In the genomic region with DNA sequence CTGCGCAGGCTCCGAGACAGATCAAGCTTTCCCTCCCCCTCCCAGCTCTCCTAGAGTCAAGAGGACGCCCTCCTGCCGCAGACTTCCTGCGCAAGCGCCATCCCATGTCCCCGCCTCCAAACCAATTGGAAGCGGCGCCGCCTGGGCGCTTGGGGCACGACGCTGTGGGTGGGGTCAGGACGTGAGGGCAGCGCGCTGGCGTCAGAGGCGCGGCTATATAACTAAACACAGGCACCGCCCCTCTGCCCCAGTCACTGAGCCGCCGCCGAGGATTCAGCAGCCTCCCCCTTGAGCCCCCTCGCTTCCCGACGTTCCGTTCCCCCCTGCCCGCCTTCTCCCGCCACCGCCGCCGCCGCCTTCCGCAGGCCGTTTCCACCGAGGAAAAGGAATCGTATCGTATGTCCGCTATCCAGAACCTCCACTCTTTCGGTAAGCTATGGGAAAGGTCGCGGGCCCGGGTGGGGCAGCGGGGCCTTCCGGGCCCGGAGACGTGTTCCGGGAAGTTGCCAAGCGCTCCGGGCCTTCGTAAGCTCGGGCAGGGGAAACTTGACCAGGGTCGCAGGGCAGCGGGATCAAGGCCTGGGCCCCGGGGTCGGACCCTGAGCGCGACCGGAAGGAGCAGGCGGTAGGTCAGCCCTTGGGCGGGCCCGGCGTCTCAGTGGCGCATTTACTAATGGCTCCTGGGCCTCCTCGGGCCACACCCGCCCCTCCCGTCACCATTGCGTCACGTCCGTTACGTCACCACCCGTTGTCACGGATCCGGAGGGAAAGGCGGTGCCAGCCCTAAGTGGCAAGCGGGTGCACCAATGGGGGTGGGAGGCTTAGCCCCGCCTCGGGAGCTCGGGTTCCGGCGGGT, we compare ENCODE assay signal across 8 cellular contexts. TPM values are rescaled to one million over a fixed set of nuclear protein-coding genes. Genes with fewer than 3 reads are reported as not detected.
DNase-seq lines count a peak whose midpoint lies in the region; ATAC-seq, FAIRE-seq and TF ChIP-seq lines count a peak whose summit lies in the region.

A gene (plus strand): TSS at position 245 of the 856 bp plus-strand sequence. CDS start 154 bp downstream, at position 399.

- peak within 1 kb of the TSS; percentile 100 for H3K9ac ChIP-seq in astrocyte (ENCODE audit: low read length)

- H3K36me3 Mint-ChIP-seq in astrocyte (ENCODE audit: low read depth, unreplicated experiment) = peaks cover 25% of the 10 kb centered on the region

- peak within 1 kb of the TSS; percentile 97 for H2AFZ ChIP-seq in astrocyte (ENCODE audit: low read depth, low read length)

- H3K4me1 Mint-ChIP-seq in astrocyte (ENCODE audit: low read depth, unreplicated experiment) = peaks cover 14% of the 10 kb centered on the region

- under 1% methylated on average over 81 of the region's 81 CpGs for WGBS in right cardiac atrium

- ATAC-seq in GM18505 (IDR thresholded peaks at IDR 0.05; ENCODE audit: unreplicated experiment) = peak; percentile 70
- peak; percentile 65 for ATAC-seq in HG02973 (IDR thresholded peaks at IDR 0.05; ENCODE audit: unreplicated experiment)
- peak; percentile 91 to 94 for ATAC-seq in right cardiac atrium

- intact Hi-C loops in right cardiac atrium (cut with DNase I) (no loop called here), vagina (cut with DNase I) (no loop called here)

- H3K27me3 ChIP-seq in astrocyte (ENCODE audit: insufficient read depth, low read length) (no peaks in the 10 kb centered on the region), right cardiac atrium (ENCODE audit: control insufficient read depth, insufficient read depth) (no peaks in the 10 kb centered on the region), vagina (no peaks in the 10 kb centered on the region)

- H3K9me3 ChIP-seq in astrocyte (ENCODE audit: insufficient read depth, low read depth, low read length) (no peaks in the 10 kb centered on the region), right cardiac atrium (ENCODE audit: control insufficient read depth, low read length) (no peaks in the 10 kb centered on the region), vagina (no peaks in the 10 kb centered on the region)

- peak within 1 kb of the TSS; percentile 99 for H3K27ac Mint-ChIP-seq in astrocyte (ENCODE audit: unreplicated experiment)

- peaks cover 2% of the 10 kb centered on the region for H3K9me3 Mint-ChIP-seq in astrocyte (ENCODE audit: unreplicated experiment)

- TF ChIP-seq CTCF in astrocyte (IDR thresholded peaks at IDR 0.05; ENCODE audit: insufficient read depth, low read depth, low read length) (no peak), vagina (IDR thresholded peaks at IDR 0.05) (no peak)

- TF ChIP-seq POLR2A in GM18505 (IDR thresholded peaks at IDR 0.05; ENCODE audit: borderline replicate concordance, extremely low read depth, insufficient read depth, insufficient read length) (peak; percentile 100), vagina (IDR thresholded peaks at IDR 0.05) (peak; percentile 52 to 99)

- H3K27ac ChIP-seq in astrocyte (ENCODE audit: low read depth, low read length) = peak within 1 kb of the TSS; percentile 100
- peak within 1 kb of the TSS; percentile 98 for H3K27ac ChIP-seq in right cardiac atrium (ENCODE audit: low read length)
- H3K27ac ChIP-seq in vagina = peak within 1 kb of the TSS; percentile 100

- peak within 1 kb of the TSS; percentile 90 for H3K4me3 Mint-ChIP-seq in astrocyte (ENCODE audit: unreplicated experiment)

- peaks cover 47% of the 10 kb centered on the region for H4K20me1 ChIP-seq in astrocyte (ENCODE audit: insufficient read depth, low read length)

- no peaks in the 10 kb centered on the region for H3K27me3 Mint-ChIP-seq in astrocyte (ENCODE audit: low read depth, unreplicated experiment)

- H3K36me3 ChIP-seq in astrocyte (ENCODE audit: insufficient read depth, low read length) = peaks cover 34% of the 10 kb centered on the region
- H3K36me3 ChIP-seq in vagina = peaks cover 6 to 45% of the 10 kb centered on the region in 2 donors

- peak within 1 kb of the TSS; percentile 97 for H3K4me2 ChIP-seq in astrocyte (ENCODE audit: low read length)

- H3K4me1 ChIP-seq in astrocyte (ENCODE audit: insufficient read depth, low read length) (peaks cover 23% of the 10 kb centered on the region), right cardiac atrium (ENCODE audit: control insufficient read depth, insufficient read depth, low read length) (peaks cover 8% of the 10 kb centered on the region), vagina (peaks cover 30% of the 10 kb centered on the region)

- H3K4me3 ChIP-seq in astrocyte (ENCODE audit: insufficient read depth, low read depth, low read length) (peak within 1 kb of the TSS; percentile 99), right cardiac atrium (ENCODE audit: low read length) (peak within 1 kb of the TSS; percentile 76), vagina (peak within 1 kb of the TSS; percentile 89 to 97)

- peaks cover 31% of the 10 kb centered on the region for H3K79me2 ChIP-seq in astrocyte (ENCODE audit: insufficient read depth, low read length)

- DNase-seq in NCI-H2029 (lab: John Stamatoyannopoulos, UW) (peak; percentile 99), T-helper 22 cell (ENCODE audit: low read depth) (peak; percentile 99), astrocyte (ENCODE audit: low read depth) (peak; percentile 96), right cardiac atrium (peak; percentile 100), putamen (ENCODE audit: low spot score) (peak; percentile 100), vagina (ENCODE audit: extremely low spot score in 2 of 2) (peak; percentile 100)

- FAIRE-seq in astrocyte (lab: Jason Lieb, UNC) = no peak

RNA-seq across cellular contexts. Expression of the gene that starts here (rescaled TPM):
- total RNA-seq in astrocyte = 767 and 795 TPM in 2 replicates
- total RNA-seq in right cardiac atrium = 1,000 to 10,000 TPM in 2 of 4 donors, 100 to 1,000 TPM in 2; 959 to 1,186 (median 1,014) TPM
- polyA plus RNA-seq in right cardiac atrium = 983 TPM
- 204 TPM for total RNA-seq in vagina

Comparison
In these comparisons a context has a peak if more than half of its experiments do, and no peak if none do; other contexts are left out.
1. Peak in every context shown above with its lines: DNase-seq, ATAC-seq, H3K4me3 ChIP-seq and H3K27ac ChIP-seq.